In genomic region chr11:64226507-64227051, GRCh38 we compare ENCODE assay signal across 8 cellular contexts. TPM values are rescaled to one million over a fixed set of nuclear protein-coding genes. Genes with fewer than 3 reads are reported as not detected.
DNase-seq lines count a peak whose midpoint lies in the region; ATAC-seq and TF ChIP-seq lines count a peak whose summit lies in the region.

No MANE protein-coding gene starts in this region.

- intact Hi-C loops in activated CD8-positive, alpha-beta T cell treated with anti-CD3 and anti-CD28 coated beads for 36 hours (cut with micrococcal nuclease) = no loop called here

- H3K27me3 Mint-ChIP-seq in CD4-positive, CD25-positive, alpha-beta regulatory T cell = no peaks in the 10 kb centered on the region
- no peaks in the 10 kb centered on the region for H3K27me3 Mint-ChIP-seq in activated CD8-positive, alpha-beta T cell treated with anti-CD3 and anti-CD28 coated beads for 36 hours
- H3K27me3 Mint-ChIP-seq in naive thymus-derived CD8-positive, alpha-beta T cell = no peaks in the 10 kb centered on the region

- peak overlapping the region; percentile 62 for H3K4me3 ChIP-seq in CD4-positive, CD25-positive, alpha-beta regulatory T cell (ENCODE audit: low read depth, low read length)
- H3K4me3 ChIP-seq in epithelial cell of proximal tubule (ENCODE audit: low read depth, low read length) = peak overlapping the region; percentile 100

- peaks cover 13% of the 10 kb centered on the region for H3K36me3 ChIP-seq in CD4-positive, CD25-positive, alpha-beta regulatory T cell (ENCODE audit: control insufficient read depth, insufficient read depth, low read length)

- TF ChIP-seq CTCF in activated CD8-positive, alpha-beta T cell treated with anti-CD3 and anti-CD28 coated beads for 36 hours (IDR thresholded peaks at IDR 0.05) = no peak
- no peak for TF ChIP-seq CTCF in epithelial cell of proximal tubule (conservative IDR thresholded peaks at IDR 0.05; ENCODE audit: low read depth, low read length)

- H3K4me1 ChIP-seq in CD4-positive, CD25-positive, alpha-beta regulatory T cell (ENCODE audit: control insufficient read depth, insufficient read depth, low read length, poor library complexity, severe bottlenecking) = peaks cover 51% of the 10 kb centered on the region

- peak overlapping the region; percentile 84 for H3K27ac ChIP-seq in CD4-positive, CD25-positive, alpha-beta regulatory T cell (ENCODE audit: insufficient read depth, low read length, poor library complexity, severe bottlenecking)

- no peaks in the 10 kb centered on the region for H3K9me3 ChIP-seq in CD4-positive, CD25-positive, alpha-beta regulatory T cell (ENCODE audit: control insufficient read depth in 2 of 2, low read length in 2 of 2)

- POLR2A ChIA-PET in activated CD8-positive, alpha-beta T cell treated with anti-CD3 and anti-CD28 coated beads for 36 hours (lab: Charles Lee) = interaction anchor here (0.6 to 6.0 kb wide), 12 partner anchors 11 to 78 kb away, joined by 3 to 151 read pairs (median 5); partner anchors contain the start of genes BAD, FERMT3, FKBP2 and PLCB3
- POLR2A ChIA-PET in naive thymus-derived CD8-positive, alpha-beta T cell (lab: Charles Lee) = interaction anchor here (1.2 to 16.0 kb wide), 14 partner anchors 9 to 91 kb away, joined by 3 to 290 read pairs (median 10); partner anchors contain the start of genes BAD, FERMT3, FKBP2 and GPR137

- DNase-seq in CD4-positive, CD25-positive, alpha-beta regulatory T cell = peak; percentile 48 to 80 (median 60)
- DNase-seq in NCI-H345 treated with DMSO at 0.1 percent for 48 hours (lab: John Stamatoyannopoulos, UW; ENCODE audit: unreplicated experiment) = peak; percentile 18
- DNase-seq in activated CD8-positive, alpha-beta T cell treated with anti-CD3 and anti-CD28 coated beads for 36 hours = peak; percentile 85
- DNase-seq in epithelial cell of proximal tubule (ENCODE audit: low read depth) = no peak
- peak; percentile 35 to 82 (median 52) for DNase-seq in naive thymus-derived CD8-positive, alpha-beta T cell
- no peak for DNase-seq in NCI-H187 treated with DMSO at 0.1 percent for 48 hours (lab: John Stamatoyannopoulos, UW)

- CTCF ChIA-PET in activated CD8-positive, alpha-beta T cell treated with anti-CD3 and anti-CD28 coated beads for 36 hours (lab: Charles Lee) = interaction anchor here (1.0 to 5.3 kb wide), 11 partner anchors 9 to 78 kb away, joined by 3 to 45 read pairs (median 7); partner anchors contain the start of genes CATSPERZ, FERMT3 and PLCB3

- H3K9me3 Mint-ChIP-seq in CD4-positive, CD25-positive, alpha-beta regulatory T cell = no peaks in the 10 kb centered on the region
- H3K9me3 Mint-ChIP-seq in activated CD8-positive, alpha-beta T cell treated with anti-CD3 and anti-CD28 coated beads for 36 hours = no peaks in the 10 kb centered on the region
- no peaks in the 10 kb centered on the region for H3K9me3 Mint-ChIP-seq in naive thymus-derived CD8-positive, alpha-beta T cell

- no peaks in the 10 kb centered on the region for H3K36me3 Mint-ChIP-seq in CD4-positive, CD25-positive, alpha-beta regulatory T cell
- peaks cover 11% of the 10 kb centered on the region for H3K36me3 Mint-ChIP-seq in activated CD8-positive, alpha-beta T cell treated with anti-CD3 and anti-CD28 coated beads for 36 hours (ENCODE audit: low read depth)
- H3K36me3 Mint-ChIP-seq in naive thymus-derived CD8-positive, alpha-beta T cell = peaks cover 0 to 10% (median 0%) of the 10 kb centered on the region in 3 donors

- H3K4me1 Mint-ChIP-seq in CD4-positive, CD25-positive, alpha-beta regulatory T cell = peaks cover 0 to 43% (median 28%) of the 10 kb centered on the region in 4 donors
- peaks cover 33% of the 10 kb centered on the region for H3K4me1 Mint-ChIP-seq in activated CD8-positive, alpha-beta T cell treated with anti-CD3 and anti-CD28 coated beads for 36 hours (ENCODE audit: low read depth)
- peaks cover 19 to 45% (median 36%) of the 10 kb centered on the region in 4 donors for H3K4me1 Mint-ChIP-seq in naive thymus-derived CD8-positive, alpha-beta T cell

- peak overlapping the region; percentile 89 to 98 (median 92) for H3K4me3 Mint-ChIP-seq in CD4-positive, CD25-positive, alpha-beta regulatory T cell
- H3K4me3 Mint-ChIP-seq in activated CD8-positive, alpha-beta T cell treated with anti-CD3 and anti-CD28 coated beads for 36 hours = peak overlapping the region; percentile 89
- H3K4me3 Mint-ChIP-seq in naive thymus-derived CD8-positive, alpha-beta T cell = peak overlapping the region; percentile 87 to 95 (median 90)

- H3K27me3 ChIP-seq in CD4-positive, CD25-positive, alpha-beta regulatory T cell (ENCODE audit: control insufficient read depth, insufficient read depth, low read length) = no peaks in the 10 kb centered on the region

- ATAC-seq in CD4-positive, CD25-positive, alpha-beta regulatory T cell (ENCODE audit: low read depth in 2 of 2) = peak; percentile 19 to 20
- ATAC-seq in GM21619 (IDR thresholded peaks at IDR 0.05; ENCODE audit: unreplicated experiment) (peak; percentile 34), GM19467 (IDR thresholded peaks at IDR 0.05; ENCODE audit: unreplicated experiment) (no peak)
- peak; percentile 51 for ATAC-seq in activated CD8-positive, alpha-beta T cell treated with anti-CD3 and anti-CD28 coated beads for 36 hours
- peak; percentile 29 to 43 for ATAC-seq in naive thymus-derived CD8-positive, alpha-beta T cell

- peak overlapping the region; percentile 83 to 95 (median 87) for H3K27ac Mint-ChIP-seq in CD4-positive, CD25-positive, alpha-beta regulatory T cell
- peak overlapping the region; percentile 85 for H3K27ac Mint-ChIP-seq in activated CD8-positive, alpha-beta T cell treated with anti-CD3 and anti-CD28 coated beads for 36 hours
- H3K27ac Mint-ChIP-seq in naive thymus-derived CD8-positive, alpha-beta T cell = peak overlapping the region; percentile 83 to 95 (median 90)

RNA-seq across cellular contexts. Expression of gene NUDT22, which starts 0.5 kb away (rescaled TPM):
- 43.1 TPM for total RNA-seq in CD4-positive, CD25-positive, alpha-beta regulatory T cell
- polyA plus RNA-seq in CD4-positive, CD25-positive, alpha-beta regulatory T cell = 10 to 100 TPM; 35.8 to 46.9 (median 40.7) TPM
- total RNA-seq in activated CD8-positive, alpha-beta T cell treated with anti-CD3 and anti-CD28 coated beads for 36 hours = 10 to 100 TPM; 66.0 to 69.2 TPM
- total RNA-seq in epithelial cell of proximal tubule = 69.2 and 91.9 TPM in 2 replicates
- total RNA-seq in naive thymus-derived CD8-positive, alpha-beta T cell = 10 to 100 TPM; 77.1 to 83.8 TPM
- 10 to 100 TPM; 43.4 to 50.4 (median 48.2) TPM for polyA plus RNA-seq in naive thymus-derived CD8-positive, alpha-beta T cell

RNA-seq across cellular contexts. Expression of gene TRPT1, which starts 0.6 kb away (rescaled TPM):
- total RNA-seq in CD4-positive, CD25-positive, alpha-beta regulatory T cell = 14.6 TPM
- 10 to 100 TPM; 33.2 to 37.0 (median 35.3) TPM for polyA plus RNA-seq in CD4-positive, CD25-positive, alpha-beta regulatory T cell
- total RNA-seq in activated CD8-positive, alpha-beta T cell treated with anti-CD3 and anti-CD28 coated beads for 36 hours = 10 to 100 TPM; 33.7 to 41.5 TPM
- total RNA-seq in epithelial cell of proximal tubule = 63.3 and 98.1 TPM in 2 replicates
- 10 to 100 TPM; 40.2 to 41.0 TPM for total RNA-seq in naive thymus-derived CD8-positive, alpha-beta T cell
- 10 to 100 TPM; 47.2 to 54.2 (median 51.4) TPM for polyA plus RNA-seq in naive thymus-derived CD8-positive, alpha-beta T cell

RNA-seq across cellular contexts. Expression of gene DNAJC4, which starts 3.8 kb away (rescaled TPM):
- total RNA-seq in CD4-positive, CD25-positive, alpha-beta regulatory T cell = 41.9 TPM
- polyA plus RNA-seq in CD4-positive, CD25-positive, alpha-beta regulatory T cell = 10 to 100 TPM; 18.1 to 22.8 (median 20.4) TPM
- total RNA-seq in activated CD8-positive, alpha-beta T cell treated with anti-CD3 and anti-CD28 coated beads for 36 hours = 10 to 100 TPM; 25.8 to 26.1 TPM
- total RNA-seq in epithelial cell of proximal tubule = 12.5 and 17.6 TPM in 2 replicates
- total RNA-seq in naive thymus-derived CD8-positive, alpha-beta T cell = 10 to 100 TPM; 54.9 to 56.2 TPM
- polyA plus RNA-seq in naive thymus-derived CD8-positive, alpha-beta T cell = 10 to 100 TPM; 21.5 to 33.2 (median 30.9) TPM

RNA-seq across cellular contexts. Expression of gene VEGFB, which starts 7.8 kb away (rescaled TPM):
- 19.6 TPM for total RNA-seq in CD4-positive, CD25-positive, alpha-beta regulatory T cell
- polyA plus RNA-seq in CD4-positive, CD25-positive, alpha-beta regulatory T cell = 1 to 10 TPM; 6.5 to 8.6 (median 8.0) TPM
- 100 to 1,000 TPM in 1 of 2 experiments, 10 to 100 TPM in 1; 86.6 to 104 TPM for total RNA-seq in activated CD8-positive, alpha-beta T cell treated with anti-CD3 and anti-CD28 coated beads for 36 hours
- total RNA-seq in epithelial cell of proximal tubule = 15.6 and 25.7 TPM in 2 replicates
- total RNA-seq in naive thymus-derived CD8-positive, alpha-beta T cell = 10 to 100 TPM; 59.7 to 62.1 TPM
- 10 to 100 TPM; 11.2 to 28.1 (median 16.9) TPM for polyA plus RNA-seq in naive thymus-derived CD8-positive, alpha-beta T cell

RNA-seq across cellular contexts. Expression of gene FKBP2, which starts 14.3 kb away (rescaled TPM):
- 21.1 TPM for total RNA-seq in CD4-positive, CD25-positive, alpha-beta regulatory T cell
- polyA plus RNA-seq in CD4-positive, CD25-positive, alpha-beta regulatory T cell = 10 to 100 TPM; 36.8 to 47.8 (median 43.2) TPM
- 10 to 100 TPM; 23.5 to 26.9 TPM for total RNA-seq in activated CD8-positive, alpha-beta T cell treated with anti-CD3 and anti-CD28 coated beads for 36 hours
- total RNA-seq in epithelial cell of proximal tubule = 72.6 and 184 TPM in 2 replicates
- total RNA-seq in naive thymus-derived CD8-positive, alpha-beta T cell = 10 to 100 TPM; 24.1 to 28.9 TPM
- 10 to 100 TPM; 84.9 to 91.8 (median 85.5) TPM for polyA plus RNA-seq in naive thymus-derived CD8-positive, alpha-beta T cell

Comparison
In these comparisons a context has a peak if more than half of its experiments do, and no peak if none do; other contexts are left out.
1. DNase-seq: peak in CD4-positive, CD25-positive, alpha-beta regulatory T cell (3 of 3), NCI-H345 treated with DMSO at 0.1 percent for 48 hours (single experiment), activated CD8-positive, alpha-beta T cell treated with anti-CD3 and anti-CD28 coated beads for 36 hours (single experiment) and naive thymus-derived CD8-positive, alpha-beta T cell (10 of 10); none in epithelial cell of proximal tubule (single experiment) and NCI-H187 treated with DMSO at 0.1 percent for 48 hours (single experiment).
2. Peak in every context shown above with its lines, with median percentiles within 50 percentile points of each other: H3K27ac Mint-ChIP-seq and H3K4me3 Mint-ChIP-seq.